In genomic region chr19:44690131-44690440, GRCh38 we compare ENCODE assay signal across 17 cellular contexts. TPM values are rescaled to one million over a fixed set of nuclear protein-coding genes. Genes with fewer than 3 reads are reported as not detected.
A peak's percentile ranks its signal among the peaks of the same experiment; 100 is the strongest.
DNase-seq lines count a peak whose midpoint lies in the region; ATAC-seq and TF ChIP-seq lines count a peak whose summit lies in the region.
"Had no signal": no experiment of that assay in that cellular context is flagged by ENCODE, and none has a peak within 500 bp of the region (broad histone marks: within the 10 kb centered on the region; RNA-seq: fewer than 3 reads in every experiment).

No MANE protein-coding gene starts in this region.

- H2AFZ ChIP-seq in neural progenitor cell (replicated peaks) = no peak overlapping the region

- no peak overlapping the region for H3K4me3 ChIP-seq in neural progenitor cell
- H3K4me3 ChIP-seq: SJCRH30 had no signal

- H3K27me3 ChIP-seq in neural progenitor cell = no peaks in the 10 kb centered on the region
- H3K27me3 ChIP-seq: BE2C, SJCRH30 had no signal

- H3K36me3 Mint-ChIP-seq in activated CD4-positive, alpha-beta T cell treated with anti-CD3 and anti-CD28 coated beads for 36 hours (ENCODE audit: low read depth) = no peaks in the 10 kb centered on the region
- H3K36me3 Mint-ChIP-seq in neural progenitor cell = no peaks in the 10 kb centered on the region
- H3K36me3 Mint-ChIP-seq: CD4-positive, alpha-beta memory T cell had no signal

- H3K79me2 ChIP-seq in neural progenitor cell (ENCODE audit: low read depth) = no peaks in the 10 kb centered on the region

- POLR2A ChIA-PET in activated CD4-positive, alpha-beta T cell treated with anti-CD3 and anti-CD28 coated beads for 36 hours (lab: Charles Lee) = interaction anchor here (0.6 kb wide), 1 partner anchor 81 kb away, joined by 5 read pairs; no protein-coding TSS in a partner anchor
- POLR2A ChIA-PET in RWPE1 (lab: Yijun Ruan, JAX; ENCODE audit: low non-redundant PET) = no interaction called here

- TF ChIP-seq CTCF in RWPE1 (conservative IDR thresholded peaks at IDR 0.05; ENCODE audit: low read depth) = no peak
- no peak for TF ChIP-seq CTCF in neural progenitor cell (IDR thresholded peaks at IDR 0.05)

- no peaks in the 10 kb centered on the region for H4K20me1 ChIP-seq in neural progenitor cell (ENCODE audit: low read depth)

- no peaks in the 10 kb centered on the region for H3K4me1 ChIP-seq in neural progenitor cell
- H3K4me1 ChIP-seq: BE2C had no signal

- H3K4me2 ChIP-seq in neural progenitor cell = no peak overlapping the region

- intact Hi-C loops in activated CD4-positive, alpha-beta T cell treated with anti-CD3 and anti-CD28 coated beads for 36 hours (cut with DNase I, micrococcal nuclease) = loop anchor here in 1 of 2 experiments (10.0 kb wide), 1 partner anchor 155 kb away; the partner anchor contains the start of gene NECTIN2

- no peaks in the 10 kb centered on the region for H3K36me3 ChIP-seq in neural progenitor cell
- H3K36me3 ChIP-seq: BE2C, SJCRH30 had no signal

- H3K4me1 Mint-ChIP-seq in activated CD4-positive, alpha-beta T cell treated with anti-CD3 and anti-CD28 coated beads for 36 hours = peaks cover 39% of the 10 kb centered on the region
- H3K4me1 Mint-ChIP-seq in neural progenitor cell = peaks cover 4% of the 10 kb centered on the region

- H3K27me3 Mint-ChIP-seq in activated CD4-positive, alpha-beta T cell treated with anti-CD3 and anti-CD28 coated beads for 36 hours = peaks cover 15% of the 10 kb centered on the region
- H3K27me3 Mint-ChIP-seq in neural progenitor cell (ENCODE audit: insufficient read depth, low read depth) = peaks cover 9% of the 10 kb centered on the region

- no peak for ATAC-seq in activated CD4-positive, alpha-beta T cell treated with anti-CD3 and anti-CD28 coated beads for 36 hours
- ATAC-seq in HG02870 (IDR thresholded peaks at IDR 0.05; ENCODE audit: unreplicated experiment) (no peak), HG02610 (IDR thresholded peaks at IDR 0.05; ENCODE audit: unreplicated experiment) (no peak)

- no peaks in the 10 kb centered on the region for H3F3A ChIP-seq in neural progenitor cell (ENCODE audit: low read depth)

- CTCF ChIA-PET in activated CD4-positive, alpha-beta T cell treated with anti-CD3 and anti-CD28 coated beads for 36 hours (lab: Charles Lee) = interaction anchor here (0.6 to 6.7 kb wide), 11 partner anchors 9 to 741 kb away, joined by 3 to 66 read pairs (median 4); no protein-coding TSS in a partner anchor
- CTCF ChIA-PET in RWPE1 (lab: Yijun Ruan, JAX) = interaction anchor here (1.1 to 3.1 kb wide), 4 partner anchors 12 to 119 kb away, joined by 3 to 18 read pairs (median 10); no protein-coding TSS in a partner anchor

- H3K4me3 Mint-ChIP-seq in activated CD4-positive, alpha-beta T cell treated with anti-CD3 and anti-CD28 coated beads for 36 hours = no peak overlapping the region
- peak overlapping the region; percentile 10 for H3K4me3 Mint-ChIP-seq in neural progenitor cell
- H3K4me3 Mint-ChIP-seq: H9 had no signal

- no peak overlapping the region for H3K9ac ChIP-seq in neural progenitor cell

- H3K27ac ChIP-seq in RWPE1 (peak overlapping the region; percentile 55), neural progenitor cell (no peak overlapping the region)
- H3K27ac ChIP-seq: SJCRH30 had no signal

- no peak for DNase-seq in activated CD4-positive, alpha-beta T cell treated with anti-CD3 and anti-CD28 coated beads for 36 hours
- no peak for DNase-seq in activated CD4-positive, alpha-beta T cell treated with anti-CD3 and anti-CD28 coated beads for 1 hour
- no peak for DNase-seq in RWPE1 (ENCODE audit: low spot score)
- no peak for DNase-seq in neural progenitor cell (ENCODE audit: low spot score)
- no peak for DNase-seq in NOMO-1 treated with dmso at 0.1 percent for 144 hours (lab: John Stamatoyannopoulos, UW; ENCODE audit: unreplicated experiment)
- DNase-seq: BE2C; CD4-positive, alpha-beta memory T cell; DMS79; H9; NCI-H1694 treated with DMSO at 0.1 percent for 48 hours; NK-92 treated with Interleukin-12 subunit alpha and Interleukin-12 subunit beta, amount 100 ng/mL, for 24 hours; OCI-M1; SJCRH30 had no signal

- peak overlapping the region; percentile 45 for H3K27ac Mint-ChIP-seq in activated CD4-positive, alpha-beta T cell treated with anti-CD3 and anti-CD28 coated beads for 36 hours
- no peak overlapping the region for H3K27ac Mint-ChIP-seq in neural progenitor cell

- no peaks in the 10 kb centered on the region for H3K9me3 ChIP-seq in neural progenitor cell (ENCODE audit: low read depth)
- H3K9me3 ChIP-seq: BE2C, SJCRH30 had no signal

- no peaks in the 10 kb centered on the region for H3K9me3 Mint-ChIP-seq in activated CD4-positive, alpha-beta T cell treated with anti-CD3 and anti-CD28 coated beads for 36 hours (ENCODE audit: low read depth)
- H3K9me3 Mint-ChIP-seq in neural progenitor cell = no peaks in the 10 kb centered on the region
- H3K9me3 Mint-ChIP-seq: CD4-positive, alpha-beta memory T cell; H9 had no signal

RNA-seq across cellular contexts. Expression of gene CEACAM16, which starts 8.9 kb away (rescaled TPM):
- not detected for total RNA-seq in activated CD4-positive, alpha-beta T cell treated with anti-CD3 and anti-CD28 coated beads for 36 hours
- total RNA-seq in neural progenitor cell (ENCODE audit: low replicate concordance) = not detected in 2 replicates
- total RNA-seq: A172; CD4-positive, alpha-beta memory T cell; H9; NCI-H460 had no signal

RNA-seq across cellular contexts. Expression of gene CEACAM19, which starts 18.8 kb away (rescaled TPM):
- total RNA-seq in activated CD4-positive, alpha-beta T cell treated with anti-CD3 and anti-CD28 coated beads for 36 hours = under 1 TPM; 0.56 to 0.73 TPM
- total RNA-seq in neural progenitor cell (ENCODE audit: low replicate concordance) = 0.09 and 0.59 TPM in 2 replicates
- total RNA-seq: A172 had no signal

RNA-seq across cellular contexts. Expression of gene PVR, which starts 46.4 kb away (rescaled TPM):
- 10 to 100 TPM; 10.9 to 11.3 TPM for total RNA-seq in activated CD4-positive, alpha-beta T cell treated with anti-CD3 and anti-CD28 coated beads for 36 hours
- 4.4 and 10.8 TPM in 2 replicates for total RNA-seq in neural progenitor cell (ENCODE audit: low replicate concordance)

RNA-seq across cellular contexts. Expression of gene BCL3, which starts 58.4 kb away (rescaled TPM):
- 10 to 100 TPM; 56.2 to 81.5 TPM for total RNA-seq in activated CD4-positive, alpha-beta T cell treated with anti-CD3 and anti-CD28 coated beads for 36 hours
- total RNA-seq in neural progenitor cell (ENCODE audit: low replicate concordance) = not detected in 2 replicates
